ENCODE assay signal across 16 cellular contexts in the genomic region with DNA sequence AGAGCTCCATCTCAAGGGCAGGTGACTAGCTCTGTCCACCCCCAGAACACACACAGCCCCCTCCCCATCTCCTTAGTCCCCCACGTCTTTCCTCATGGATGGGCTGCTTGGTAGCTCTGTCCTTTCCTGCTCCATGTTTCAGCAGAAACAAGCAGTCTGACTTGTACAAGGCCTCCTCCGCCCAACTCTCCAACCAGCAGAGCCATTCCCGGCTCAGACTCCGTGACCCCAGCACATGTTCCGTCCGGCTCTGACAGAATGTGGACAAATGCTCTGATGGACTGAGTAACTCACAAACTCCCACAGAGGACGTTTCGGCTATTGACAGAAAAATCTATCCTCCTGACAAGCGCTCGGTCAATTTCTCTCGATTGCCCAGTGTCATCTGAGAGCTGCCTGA. TPM values are rescaled to one million over a fixed set of nuclear protein-coding genes. Genes with fewer than 3 reads are reported as not detected.
DNase-seq lines count a peak whose midpoint lies in the region; ATAC-seq and TF ChIP-seq lines count a peak whose summit lies in the region.
"Had no signal": no experiment of that assay in that cellular context is flagged by ENCODE, and none has a peak within 500 bp of the region (broad histone marks: within the 10 kb centered on the region; RNA-seq: fewer than 3 reads in every experiment).

No MANE protein-coding gene starts in this region.

- H3K4me1 ChIP-seq in right atrium auricular region: peaks cover 0 to 66% of the 10 kb centered on the region in 2 donors
- peaks cover 13% of the 10 kb centered on the region for H3K4me1 ChIP-seq in A673 (ENCODE audit: insufficient read depth, low read length, poor library complexity, severe bottlenecking)

- ATAC-seq in left cardiac atrium (no peak), GM19463 (IDR thresholded peaks at IDR 0.05; ENCODE audit: unreplicated experiment) (no peak)
- ATAC-seq in natural killer cell treated with Interleukin-12 subunit alpha and Interleukin-12 subunit beta and Interleukin-15 and Interleukin-18, amount 100 ng/mL, for 72 hours: no peak

- peaks cover 38% of the 10 kb centered on the region for H3K4me1 Mint-ChIP-seq in dendritic cell treated with granulocyte-macrophage colony-stimulating factor and Interleukin-4, amounts not matched to agents 40 ng/mL and 50 ng/mL, for 4 days (ENCODE audit: low read depth)
- peaks cover 36% of the 10 kb centered on the region for H3K4me1 Mint-ChIP-seq in nephron
- H3K4me1 Mint-ChIP-seq in natural killer cell treated with Interleukin-12 subunit alpha and Interleukin-12 subunit beta and Interleukin-15 and Interleukin-18, amount 100 ng/mL, for 72 hours (ENCODE audit: low read depth in 2 of 2): peaks cover 7% of the 10 kb centered on the region in 2 donors

- H3K27me3 Mint-ChIP-seq in dendritic cell treated with granulocyte-macrophage colony-stimulating factor and Interleukin-4, amounts not matched to agents 40 ng/mL and 50 ng/mL, for 4 days: no peaks in the 10 kb centered on the region
- no peaks in the 10 kb centered on the region for H3K27me3 Mint-ChIP-seq in nephron (ENCODE audit: low read depth)
- H3K27me3 Mint-ChIP-seq in natural killer cell treated with Interleukin-12 subunit alpha and Interleukin-12 subunit beta and Interleukin-15 and Interleukin-18, amount 100 ng/mL, for 72 hours: peaks cover 0 to 3% of the 10 kb centered on the region in 2 donors

- peak overlapping the region; percentile 19 for H3K27ac Mint-ChIP-seq in dendritic cell treated with granulocyte-macrophage colony-stimulating factor and Interleukin-4, amounts not matched to agents 40 ng/mL and 50 ng/mL, for 4 days
- peak overlapping the region in 2 of 3 experiments; percentile 9 to 39 for H3K27ac Mint-ChIP-seq in nephron
- no peak overlapping the region for H3K27ac Mint-ChIP-seq in natural killer cell treated with Interleukin-12 subunit alpha and Interleukin-12 subunit beta and Interleukin-15 and Interleukin-18, amount 100 ng/mL, for 72 hours

- H3K27ac ChIP-seq in right atrium auricular region (peak overlapping the region; percentile 68 to 73), A673 (ENCODE audit: low read depth, low read length, poor library complexity, severe bottlenecking) (no peak overlapping the region)
- H3K27ac ChIP-seq: BLaER1 treated with 17β-estradiol and CSF1 and Interleukin-3, amounts not matched to agents 10 nM and 100 nM; SJCRH30 had no signal

- intact Hi-C loops in left cardiac atrium (cut with DNase I) (no loop called here), A673 (cut with micrococcal nuclease; ENCODE audit: unreplicated experiment) (no loop called here)
- intact Hi-C loops in dendritic cell treated with granulocyte-macrophage colony-stimulating factor and Interleukin-4, amounts not matched to agents 40 ng/mL and 50 ng/mL, for 4 days (cut with micrococcal nuclease): no loop called here

- H3K4me3 ChIP-seq in right atrium auricular region: no peak overlapping the region
- no peak overlapping the region for H3K4me3 ChIP-seq in A673 (ENCODE audit: low read depth, low read length, poor library complexity, severe bottlenecking)
- H3K4me3 ChIP-seq: BLaER1 treated with 17β-estradiol and CSF1 and Interleukin-3, amounts not matched to agents 10 nM and 100 nM; SJCRH30 had no signal

- no TSS peak for BruUV-seq in A673 (replicated peaks; lab: Mats Ljungman, UMichigan)

- DNase-seq in right atrium auricular region (ENCODE audit: low spot score): no peak
- no peak for DNase-seq in left cardiac atrium
- no peak for DNase-seq in SKM-1 (lab: John Stamatoyannopoulos, UW; ENCODE audit: unreplicated experiment)
- no peak for DNase-seq in natural killer cell treated with Interleukin-12 subunit alpha and Interleukin-12 subunit beta and Interleukin-15 and Interleukin-18, amount 100 ng/mL, for 72 hours (ENCODE audit: low spot score)
- DNase-seq in A673 (ENCODE audit: low spot score): no peak
- DNase-seq: KBM-7, NCI-H1436, NCI-H2029 treated with DMSO at 0.1 percent for 48 hours, NCI-H2171 treated with DMSO at 0.1 percent for 48 hours, NCI-H748 treated with DMSO at 0.1 percent for 48 hours, OCI-M1, SJCRH30 had no signal

- POLR2A ChIA-PET in A673 (lab: Charles Lee; ENCODE audit: low non-redundant PET): no interaction called here

- H3K27me3 ChIP-seq in right atrium auricular region (no peaks in the 10 kb centered on the region), A673 (replicated peaks; ENCODE audit: insufficient read depth, low read depth, low read length, poor library complexity) (no peaks in the 10 kb centered on the region)
- H3K27me3 ChIP-seq: SJCRH30 had no signal

- no peak overlapping the region for H3K4me3 Mint-ChIP-seq in dendritic cell treated with granulocyte-macrophage colony-stimulating factor and Interleukin-4, amounts not matched to agents 40 ng/mL and 50 ng/mL, for 4 days
- H3K4me3 Mint-ChIP-seq in nephron: no peak overlapping the region
- no peak overlapping the region for H3K4me3 Mint-ChIP-seq in natural killer cell treated with Interleukin-12 subunit alpha and Interleukin-12 subunit beta and Interleukin-15 and Interleukin-18, amount 100 ng/mL, for 72 hours

- no peaks in the 10 kb centered on the region for H3K9me3 ChIP-seq in right atrium auricular region
- no peaks in the 10 kb centered on the region for H3K9me3 ChIP-seq in A673 (ENCODE audit: low read depth, low read length, poor library complexity, severe bottlenecking)
- H3K9me3 ChIP-seq: BLaER1 treated with 17β-estradiol and CSF1 and Interleukin-3, amounts not matched to agents 10 nM and 100 nM; SJCRH30 had no signal

- TF ChIP-seq CTCF in right atrium auricular region (IDR thresholded peaks at IDR 0.05): no peak
- no peak for TF ChIP-seq CTCF in nephron (IDR thresholded peaks at IDR 0.05; ENCODE audit: unreplicated experiment in 3 of 3)
- TF ChIP-seq CTCF in A673 (conservative IDR thresholded peaks at IDR 0.05; ENCODE audit: low read depth, low read length): no peak

- H3K36me3 Mint-ChIP-seq in dendritic cell treated with granulocyte-macrophage colony-stimulating factor and Interleukin-4, amounts not matched to agents 40 ng/mL and 50 ng/mL, for 4 days (ENCODE audit: low read depth): no peaks in the 10 kb centered on the region
- H3K36me3 Mint-ChIP-seq in nephron (ENCODE audit: low read depth): peaks cover 3% of the 10 kb centered on the region
- H3K36me3 Mint-ChIP-seq in natural killer cell treated with Interleukin-12 subunit alpha and Interleukin-12 subunit beta and Interleukin-15 and Interleukin-18, amount 100 ng/mL, for 72 hours: no peaks in the 10 kb centered on the region

- H3K9me3 Mint-ChIP-seq in dendritic cell treated with granulocyte-macrophage colony-stimulating factor and Interleukin-4, amounts not matched to agents 40 ng/mL and 50 ng/mL, for 4 days: no peaks in the 10 kb centered on the region
- no peaks in the 10 kb centered on the region for H3K9me3 Mint-ChIP-seq in nephron
- no peaks in the 10 kb centered on the region for H3K9me3 Mint-ChIP-seq in natural killer cell treated with Interleukin-12 subunit alpha and Interleukin-12 subunit beta and Interleukin-15 and Interleukin-18, amount 100 ng/mL, for 72 hours

- CTCF ChIA-PET in A673 (lab: Charles Lee): no interaction called here

- no peaks in the 10 kb centered on the region for H3K36me3 ChIP-seq in right atrium auricular region
- no peaks in the 10 kb centered on the region for H3K36me3 ChIP-seq in A673 (ENCODE audit: insufficient read depth, low read length, poor library complexity, severe bottlenecking)
- H3K36me3 ChIP-seq: BLaER1 treated with 17β-estradiol and CSF1 and Interleukin-3, amounts not matched to agents 10 nM and 100 nM had no signal

RNA-seq across cellular contexts. Expression of gene SHB, which starts 16.9 kb away (rescaled TPM):
- 10 to 100 TPM; 33.9 to 39.9 TPM for total RNA-seq in right atrium auricular region
- 10 to 100 TPM; 20.3 to 34.6 TPM for total RNA-seq in left cardiac atrium
- 1 to 10 TPM in 1 of 2 donors, under 1 TPM in 1; 0.14 to 1.6 TPM for total RNA-seq in natural killer cell treated with Interleukin-12 subunit alpha and Interleukin-12 subunit beta and Interleukin-15 and Interleukin-18, amount 100 ng/mL, for 72 hours
- total RNA-seq in A673 (2021): 14.7 and 20.7 TPM in 2 replicates

Comparison
In these comparisons a context has a peak if more than half of its experiments do, and no peak if none do; other contexts are left out.
1. H3K27ac Mint-ChIP-seq: peak in dendritic cell treated with granulocyte-macrophage colony-stimulating factor and Interleukin-4, amounts not matched to agents 40 ng/mL and 50 ng/mL, for 4 days (single experiment) and nephron (2 of 3); none in natural killer cell treated with Interleukin-12 subunit alpha and Interleukin-12 subunit beta and Interleukin-15 and Interleukin-18, amount 100 ng/mL, for 72 hours (0 of 2).